In genomic region chr7:6623589-6624245, GRCh38 we compare ENCODE assay signal across 10 cellular contexts. TPM values are rescaled to one million over a fixed set of nuclear protein-coding genes. Genes with fewer than 3 reads are reported as not detected.
A peak's percentile ranks its signal among the peaks of the same experiment; 100 is the strongest.
DNase-seq lines count a peak whose midpoint lies in the region; ATAC-seq and TF ChIP-seq lines count a peak whose summit lies in the region.
"Had no signal": no experiment of that assay in that cellular context is flagged by ENCODE, and none has a peak within 500 bp of the region (broad histone marks: within the 10 kb centered on the region; RNA-seq: fewer than 3 reads in every experiment).

No MANE protein-coding gene starts in this region.

- peak; percentile 34 for ATAC-seq in stimulated activated naive CD8-positive, alpha-beta T cell treated with anti-CD3 and anti-CD28 coated beads, Interleukin-15, Interleukin-2, amounts not matched to agents 100 U/mL and 50 U/mL, for 24 hours
- ATAC-seq in HG03095 (IDR thresholded peaks at IDR 0.05; ENCODE audit: unreplicated experiment), result no peak

- H3K4me3 Mint-ChIP-seq in activated CD4-positive, alpha-beta T cell treated with anti-CD3 and anti-CD28 coated beads, Interleukin-2, amount 10 ng/mL, durations not matched to agents 24 days and 14 days, result peak overlapping the region; percentile 25
- peak overlapping the region; percentile 49 for H3K4me3 Mint-ChIP-seq in activated naive CD4-positive, alpha-beta T cell treated with anti-CD3 and anti-CD28 coated beads, Interleukin-2, amount 10 ng/mL, durations not matched to agents 7 days and 5 days

- no peaks in the 10 kb centered on the region for H4K20me1 ChIP-seq in MM.1S (ENCODE audit: insufficient read depth, low read length)

- intact Hi-C loops in activated CD4-positive, alpha-beta T cell treated with anti-CD3 and anti-CD28 coated beads, Interleukin-2, amount 10 ng/mL, durations not matched to agents 24 days and 14 days (cut with micrococcal nuclease), result no loop called here

- peak overlapping the region; percentile 41; the same call in 1 of the 2 replicates for H3K4me2 ChIP-seq in MM.1S (ENCODE audit: low read depth, low read length)

- H3K27me3 Mint-ChIP-seq in activated CD4-positive, alpha-beta T cell treated with anti-CD3 and anti-CD28 coated beads, Interleukin-2, amount 10 ng/mL, durations not matched to agents 24 days and 14 days, result peaks cover 2% of the 10 kb centered on the region
- H3K27me3 Mint-ChIP-seq in activated naive CD4-positive, alpha-beta T cell treated with anti-CD3 and anti-CD28 coated beads, Interleukin-2, amount 10 ng/mL, durations not matched to agents 7 days and 5 days, result peaks cover 9% of the 10 kb centered on the region

- H3K4me3 ChIP-seq in MM.1S (ENCODE audit: low read length), result no peak overlapping the region

- peaks cover 31% of the 10 kb centered on the region for H3K4me1 ChIP-seq in MM.1S (ENCODE audit: low read length)
- H3K4me1 ChIP-seq: testis had no signal

- H2AFZ ChIP-seq in MM.1S (ENCODE audit: low read length), result peak overlapping the region; percentile 57

- H3K36me3 Mint-ChIP-seq in activated CD4-positive, alpha-beta T cell treated with anti-CD3 and anti-CD28 coated beads, Interleukin-2, amount 10 ng/mL, durations not matched to agents 24 days and 14 days (ENCODE audit: low read depth), result no peaks in the 10 kb centered on the region
- H3K36me3 Mint-ChIP-seq in activated naive CD4-positive, alpha-beta T cell treated with anti-CD3 and anti-CD28 coated beads, Interleukin-2, amount 10 ng/mL, durations not matched to agents 7 days and 5 days, result peaks cover 6% of the 10 kb centered on the region

- H3K9me3 ChIP-seq in MM.1S (replicated peaks; ENCODE audit: insufficient read depth, low read length), result no peaks in the 10 kb centered on the region
- H3K9me3 ChIP-seq: testis had no signal

- no peak overlapping the region for H3K27ac ChIP-seq in MM.1S (ENCODE audit: low read length)
- no peak overlapping the region for H3K27ac ChIP-seq in RWPE1
- H3K27ac ChIP-seq: testis had no signal

- H3K9me2 ChIP-seq in MM.1S (replicated peaks; ENCODE audit: insufficient read depth, low read length), result no peaks in the 10 kb centered on the region

- peaks cover 15% of the 10 kb centered on the region for H3K4me1 Mint-ChIP-seq in activated CD4-positive, alpha-beta T cell treated with anti-CD3 and anti-CD28 coated beads, Interleukin-2, amount 10 ng/mL, durations not matched to agents 24 days and 14 days
- peaks cover 53% of the 10 kb centered on the region for H3K4me1 Mint-ChIP-seq in activated naive CD4-positive, alpha-beta T cell treated with anti-CD3 and anti-CD28 coated beads, Interleukin-2, amount 10 ng/mL, durations not matched to agents 7 days and 5 days

- no peaks in the 10 kb centered on the region for H3K36me3 ChIP-seq in MM.1S (replicated peaks; ENCODE audit: insufficient read depth, low read length)

- H3K9me3 Mint-ChIP-seq in activated CD4-positive, alpha-beta T cell treated with anti-CD3 and anti-CD28 coated beads, Interleukin-2, amount 10 ng/mL, durations not matched to agents 24 days and 14 days, result no peaks in the 10 kb centered on the region
- H3K9me3 Mint-ChIP-seq in activated naive CD4-positive, alpha-beta T cell treated with anti-CD3 and anti-CD28 coated beads, Interleukin-2, amount 10 ng/mL, durations not matched to agents 7 days and 5 days, result no peaks in the 10 kb centered on the region

- H3K9ac ChIP-seq in MM.1S (ENCODE audit: low read length), result no peak overlapping the region

- no peaks in the 10 kb centered on the region for H3K79me2 ChIP-seq in MM.1S (ENCODE audit: low read length)

- H3K27ac Mint-ChIP-seq in activated CD4-positive, alpha-beta T cell treated with anti-CD3 and anti-CD28 coated beads, Interleukin-2, amount 10 ng/mL, durations not matched to agents 24 days and 14 days, result peak overlapping the region; percentile 66
- peak overlapping the region; percentile 85 for H3K27ac Mint-ChIP-seq in activated naive CD4-positive, alpha-beta T cell treated with anti-CD3 and anti-CD28 coated beads, Interleukin-2, amount 10 ng/mL, durations not matched to agents 7 days and 5 days

- peak; percentile 65 for DNase-seq in activated CD4-positive, alpha-beta T cell treated with anti-CD3 and anti-CD28 coated beads, Interleukin-2, amount 10 ng/mL, durations not matched to agents 24 days and 14 days
- no peak for DNase-seq in activated CD4-positive, alpha-beta T cell treated with anti-CD3 and anti-CD28 coated beads, Interleukin-2, amount 50 U/mL, for 4 hours
- DNase-seq in MM.1S, result peak; percentile 38
- DNase-seq in activated naive CD4-positive, alpha-beta T cell treated with anti-CD3 and anti-CD28 coated beads, Interleukin-2, amount 10 ng/mL, durations not matched to agents 7 days and 5 days, result peak; percentile 57
- DNase-seq in stimulated activated naive CD8-positive, alpha-beta T cell treated with anti-CD3 and anti-CD28 coated beads, Interleukin-15, Interleukin-2, amounts not matched to agents 100 U/mL and 50 U/mL, for 24 hours, result no peak
- no peak for DNase-seq in RWPE1 (ENCODE audit: low spot score)
- DNase-seq in NOMO-1 (lab: John Stamatoyannopoulos, UW; ENCODE audit: unreplicated experiment in 2 of 2), result no peak
- DNase-seq: NCI-H2029, testis had no signal

- 0 out of 2 replicates have a peak, but pooled peaks cover 6% of the 10 kb centered on the region for H3F3A ChIP-seq in MM.1S (ENCODE audit: insufficient read depth, low read length)

- POLR2A ChIA-PET in RWPE1 (lab: Yijun Ruan, JAX; ENCODE audit: low non-redundant PET), result no interaction called here

- TF ChIP-seq CTCF in MM.1S (IDR thresholded peaks at IDR 0.05; ENCODE audit: low read length) (no peak), RWPE1 (conservative IDR thresholded peaks at IDR 0.05; ENCODE audit: low read depth) (no peak)

- no peaks in the 10 kb centered on the region for H3K27me3 ChIP-seq in MM.1S (replicated peaks; ENCODE audit: insufficient read depth, low read length)
- H3K27me3 ChIP-seq: testis had no signal

- CTCF ChIA-PET in activated naive CD4-positive, alpha-beta T cell treated with anti-CD3 and anti-CD28 coated beads, Interleukin-2, amount 10 ng/mL, durations not matched to agents 7 days and 5 days (lab: Charles Lee), result no interaction called here
- CTCF ChIA-PET in RWPE1 (lab: Yijun Ruan, JAX), result interaction anchor here (0.6 kb wide), 1 partner anchor 39 kb away, joined by 3 read pairs; no protein-coding TSS in a partner anchor

RNA-seq across cellular contexts. Expression of gene ZNF853, which starts 8.3 kb away (rescaled TPM):
- 0.33 and 0.42 TPM in 2 replicates for total RNA-seq in activated CD4-positive, alpha-beta T cell treated with anti-CD3 and anti-CD28 coated beads, Interleukin-2, amount 10 ng/mL, durations not matched to agents 24 days and 14 days

RNA-seq across cellular contexts. Expression of gene ZNF316, which starts 13.4 kb away (rescaled TPM):
- total RNA-seq in activated CD4-positive, alpha-beta T cell treated with anti-CD3 and anti-CD28 coated beads, Interleukin-2, amount 10 ng/mL, durations not matched to agents 24 days and 14 days, result 28.8 and 29.4 TPM in 2 replicates

RNA-seq across cellular contexts. Expression of gene INTS15, which starts 33.9 kb away (rescaled TPM):
- total RNA-seq in activated CD4-positive, alpha-beta T cell treated with anti-CD3 and anti-CD28 coated beads, Interleukin-2, amount 10 ng/mL, durations not matched to agents 24 days and 14 days, result 42.5 and 45.1 TPM in 2 replicates

RNA-seq across cellular contexts. Expression of gene ZDHHC4, which starts 46.5 kb away (rescaled TPM):
- total RNA-seq in activated CD4-positive, alpha-beta T cell treated with anti-CD3 and anti-CD28 coated beads, Interleukin-2, amount 10 ng/mL, durations not matched to agents 24 days and 14 days, result 26.7 and 28.3 TPM in 2 replicates

Comparison
In these comparisons a context has a peak if more than half of its experiments do, and no peak if none do; other contexts are left out.
1. DNase-seq: peak in activated CD4-positive, alpha-beta T cell treated with anti-CD3 and anti-CD28 coated beads, Interleukin-2, amount 10 ng/mL, durations not matched to agents 24 days and 14 days (single experiment), MM.1S (single experiment) and activated naive CD4-positive, alpha-beta T cell treated with anti-CD3 and anti-CD28 coated beads, Interleukin-2, amount 10 ng/mL, durations not matched to agents 7 days and 5 days (single experiment); none in activated CD4-positive, alpha-beta T cell treated with anti-CD3 and anti-CD28 coated beads, Interleukin-2, amount 50 U/mL, for 4 hours (0 of 2), stimulated activated naive CD8-positive, alpha-beta T cell treated with anti-CD3 and anti-CD28 coated beads, Interleukin-15, Interleukin-2, amounts not matched to agents 100 U/mL and 50 U/mL, for 24 hours (single experiment), RWPE1 (single experiment) and NOMO-1 (0 of 2).